ENCODE assay signal across 15 cellular contexts in genomic region chr11:120703358-120704152, GRCh38.
A peak's percentile ranks its signal among the peaks of the same experiment; 100 is the strongest.
DNase-seq lines count a peak whose midpoint lies in the region; ATAC-seq and TF ChIP-seq lines count a peak whose summit lies in the region.
"Had no signal": no experiment of that assay in that cellular context is flagged by ENCODE, and none has a peak within 500 bp of the region (broad histone marks: within the 10 kb centered on the region; RNA-seq: fewer than 3 reads in every experiment).

No MANE protein-coding gene starts in this region.

- CTCF ChIA-PET in WTC11 (lab: Charles Lee): interaction anchor here (0.6 to 1.6 kb wide), 3 partner anchors 12 to 139 kb away, joined by 4 to 5 read pairs (median 5); no protein-coding TSS in a partner anchor

- H3K4me3 ChIP-seq in MM.1S (ENCODE audit: low read length): peak overlapping the region; percentile 31
- H3K4me3 ChIP-seq in colonic mucosa: no peak overlapping the region

- TF ChIP-seq CTCF in MM.1S (IDR thresholded peaks at IDR 0.05; ENCODE audit: low read length): no peak
- TF ChIP-seq CTCF in colonic mucosa (IDR thresholded peaks at IDR 0.05): no peak
- no peak for TF ChIP-seq CTCF in WTC11 (IDR thresholded peaks at IDR 0.05)

- H3K9me3 ChIP-seq in MM.1S (replicated peaks; ENCODE audit: insufficient read depth, low read length) (no peaks in the 10 kb centered on the region), colonic mucosa (no peaks in the 10 kb centered on the region)

- peak overlapping the region; percentile 54 for H2AFZ ChIP-seq in MM.1S (ENCODE audit: low read length)

- no peaks in the 10 kb centered on the region for H3K4me1 Mint-ChIP-seq in WTC11

- H3K79me2 ChIP-seq in MM.1S (ENCODE audit: low read length): no peaks in the 10 kb centered on the region

- H3K27me3 Mint-ChIP-seq in WTC11 (ENCODE audit: low read depth): no peaks in the 10 kb centered on the region; the same call in 1 of the 2 replicates

- peak; percentile 61 for ATAC-seq in GM18517 (IDR thresholded peaks at IDR 0.05; ENCODE audit: unreplicated experiment)
- peak; percentile 78 for ATAC-seq in GM21381 (IDR thresholded peaks at IDR 0.05; ENCODE audit: unreplicated experiment)
- peak; percentile 67 for ATAC-seq in HG02943 (IDR thresholded peaks at IDR 0.05; ENCODE audit: low read depth, unreplicated experiment)
- no peak for ATAC-seq in WTC11
- ATAC-seq: left colon, natural killer cell, sciatic nerve had no signal

- H3K27ac Mint-ChIP-seq in WTC11: no peak overlapping the region
- H3K27ac Mint-ChIP-seq: brain had no signal

- peak overlapping the region; percentile 82 for H3K4me2 ChIP-seq in MM.1S (ENCODE audit: low read depth, low read length)

- H3K36me3 ChIP-seq in MM.1S (replicated peaks; ENCODE audit: insufficient read depth, low read length) (no peaks in the 10 kb centered on the region), colonic mucosa (no peaks in the 10 kb centered on the region)

- H3K27ac ChIP-seq in MM.1S (ENCODE audit: low read length) (peak overlapping the region; percentile 91), colonic mucosa (no peak overlapping the region)

- POLR2A ChIA-PET in WTC11 (lab: Charles Lee): no interaction called here

- H3K9me2 ChIP-seq in MM.1S (replicated peaks; ENCODE audit: insufficient read depth, low read length): no peaks in the 10 kb centered on the region

- DNase-seq in MM.1S (peak; percentile 85), GOT3 (lab: John Stamatoyannopoulos, UW) (no peak), retina (no peak), colonic mucosa (no peak), WTC11 (ENCODE audit: low spot score) (no peak)
- DNase-seq: left colon, natural killer cell, NCI-H446 treated with DMSO at 0.1 percent for 48 hours, RPMI8226, T-helper 9 cell had no signal

- peaks cover 25% of the 10 kb centered on the region for H3F3A ChIP-seq in MM.1S (ENCODE audit: insufficient read depth, low read length)

- H3K9ac ChIP-seq in MM.1S (ENCODE audit: low read length): peak overlapping the region; percentile 44; the same call in 1 of the 2 replicates
- no peak overlapping the region for H3K9ac ChIP-seq in colonic mucosa (ENCODE audit: low read depth in 2 of 2, low read length in 2 of 2)

- H3K36me3 Mint-ChIP-seq in WTC11: peaks cover 2% of the 10 kb centered on the region; the same call in 1 of the 2 replicates
- H3K36me3 Mint-ChIP-seq: natural killer cell had no signal

- peaks cover 25% of the 10 kb centered on the region for H3K9me3 Mint-ChIP-seq in WTC11
- H3K9me3 Mint-ChIP-seq: natural killer cell had no signal

- H4K20me1 ChIP-seq in MM.1S (ENCODE audit: insufficient read depth, low read length): no peaks in the 10 kb centered on the region

- H3K4me3 Mint-ChIP-seq in WTC11: no peak overlapping the region
- H3K4me3 Mint-ChIP-seq: brain, natural killer cell had no signal

- no peaks in the 10 kb centered on the region for H3K27me3 ChIP-seq in MM.1S (replicated peaks; ENCODE audit: insufficient read depth, low read length)
- no peaks in the 10 kb centered on the region for H3K27me3 ChIP-seq in colonic mucosa

- peaks cover 33% of the 10 kb centered on the region for H3K4me1 ChIP-seq in MM.1S (ENCODE audit: low read length)
- no peaks in the 10 kb centered on the region for H3K4me1 ChIP-seq in colonic mucosa

- intact Hi-C loops in colonic mucosa (cut with DNase I): no loop called here

TF ChIP-seq in WTC11, 78 proteins besides CTCF, POLR2A, EP300 and RAD21:
- no peak for TF ChIP-seq ZNF396 (CRISPR knock-in tag; IDR thresholded peaks at IDR 0.05; ENCODE audit: borderline replicate concordance)
